In the genomic region with DNA sequence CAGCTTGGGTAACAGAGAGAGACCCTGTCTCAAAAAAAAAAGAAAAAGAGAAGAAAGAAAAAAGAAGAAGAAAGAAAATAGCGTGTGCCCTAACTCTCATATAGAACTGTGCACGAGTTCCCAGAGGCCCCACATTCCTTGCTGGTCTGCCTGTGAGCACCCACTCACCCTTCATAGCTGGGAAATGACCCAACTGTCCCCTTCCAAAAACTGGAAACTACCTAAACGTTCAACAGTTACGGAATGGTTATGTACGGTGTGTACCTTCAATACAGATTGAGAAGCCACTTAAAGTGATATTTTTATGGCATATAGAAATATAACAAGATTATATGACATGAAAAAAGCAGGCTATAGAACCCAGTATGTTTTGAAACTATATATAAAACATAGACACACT, we compare ENCODE assay signal across 17 cellular contexts.
"Had no signal": no experiment of that assay in that cellular context is flagged by ENCODE, and none has a peak within 500 bp of the region (broad histone marks: within the 10 kb centered on the region; RNA-seq: fewer than 3 reads in every experiment).

No MANE protein-coding gene starts in this region.

- DNase-seq: activated CD4-positive, alpha-beta T cell treated with anti-CD3 and anti-CD28 coated beads, Interleukin-2, amount 50 U/mL, for 4 hours; activated effector memory CD4-positive, alpha-beta T cell treated with anti-CD3 and anti-CD28 coated beads, Interleukin-2, amount 50 U/mL, for 16 hours; activated T-cell treated with anti-CD3 and anti-CD28 coated beads, Interleukin-2, amount 50 U/mL, for 72 hours; adrenal gland; erythroblast; immature natural killer cell; kidney glomerular epithelial cell; left ventricle myocardium superior; mucosa of descending colon; naive thymus-derived CD8-positive, alpha-beta T cell; stimulated activated CD4-positive, alpha-beta T cell treated with anti-CD3 and anti-CD28 coated beads, Interleukin-12 subunit alpha, Interleukin-12 subunit beta, amount 100 ng/mL, for 4 hours; stimulated activated CD4-positive, alpha-beta T cell treated with anti-CD3 and anti-CD28 coated beads, Interleukin-2, amount 100 ng/mL, for 24 hours; stimulated activated naive CD4-positive, alpha-beta T cell treated with Interleukin-2 at 50 U/mL for 16 hours had no signal

- H3K9me3 Mint-ChIP-seq: activated naive CD4-positive, alpha-beta T cell treated with anti-CD3 and anti-CD28 coated beads, Interleukin-2, amount 50 U/mL, for 24 hours had no signal

- H3K36me3 ChIP-seq: adrenal gland had no signal

- H3K9ac ChIP-seq: parathyroid adenoma had no signal

- H3K9me3 ChIP-seq: adrenal gland had no signal

- H3K27me3 ChIP-seq: adrenal gland had no signal

- H3K4me1 ChIP-seq: adrenal gland had no signal

- H3K36me3 Mint-ChIP-seq: activated naive CD4-positive, alpha-beta T cell treated with anti-CD3 and anti-CD28 coated beads, Interleukin-2, amount 50 U/mL, for 24 hours; immature natural killer cell; memory B cell; naive thymus-derived CD8-positive, alpha-beta T cell had no signal

- H3K4me1 Mint-ChIP-seq: activated naive CD4-positive, alpha-beta T cell treated with anti-CD3 and anti-CD28 coated beads, Interleukin-2, amount 50 U/mL, for 24 hours; immature natural killer cell; memory B cell had no signal

- H3K4me3 Mint-ChIP-seq: activated naive CD4-positive, alpha-beta T cell treated with anti-CD3 and anti-CD28 coated beads, Interleukin-2, amount 50 U/mL, for 24 hours; activated T-cell treated with anti-CD3 and anti-CD28 coated beads, Interleukin-2, amount 50 U/mL, for 72 hours; immature natural killer cell; memory B cell; naive thymus-derived CD8-positive, alpha-beta T cell had no signal

- H3K27ac ChIP-seq: adrenal gland, parathyroid adenoma, SK-N-MC had no signal

- ATAC-seq: activated T-cell treated with anti-CD3 and anti-CD28 coated beads, Interleukin-2, amount 50 U/mL, for 72 hours; left ventricle myocardium superior; mucosa of descending colon; naive thymus-derived CD8-positive, alpha-beta T cell had no signal

- H3K27ac Mint-ChIP-seq: activated naive CD4-positive, alpha-beta T cell treated with anti-CD3 and anti-CD28 coated beads, Interleukin-2, amount 50 U/mL, for 24 hours; activated T-cell treated with anti-CD3 and anti-CD28 coated beads, Interleukin-2, amount 50 U/mL, for 72 hours; immature natural killer cell; memory B cell; naive thymus-derived CD8-positive, alpha-beta T cell had no signal

- H3K4me3 ChIP-seq: adrenal gland, mucosa of descending colon, SK-N-MC had no signal
